21 cellular contexts compared by ENCODE assay signal in the genomic region with DNA sequence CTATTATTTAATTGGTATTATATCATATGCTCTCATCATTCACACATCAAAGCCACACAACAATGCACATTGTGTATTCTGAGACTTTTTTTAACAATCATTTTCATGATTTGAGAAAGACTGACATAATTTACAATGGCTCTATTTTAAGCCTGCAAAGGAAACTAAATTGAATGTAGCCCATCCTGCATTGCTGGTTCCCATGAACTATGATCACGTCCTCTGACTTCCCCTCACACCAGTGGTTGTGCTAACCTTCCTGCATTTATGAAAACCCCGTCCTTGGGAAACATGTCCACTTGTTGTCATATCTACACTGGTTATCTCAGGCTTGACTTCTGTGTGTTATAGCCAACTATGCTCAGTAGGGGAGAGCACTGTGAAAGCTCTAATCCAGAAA.
"Had no signal": no experiment of that assay in that cellular context is flagged by ENCODE, and none has a peak within 500 bp of the region (broad histone marks: within the 10 kb centered on the region; RNA-seq: fewer than 3 reads in every experiment).

No MANE protein-coding gene starts in this region.

- H3K4me3 ChIP-seq: gastroesophageal sphincter, neural progenitor cell, sigmoid colon, tibial artery had no signal

- ATAC-seq: activated CD8-positive, alpha-beta memory T cell treated with anti-CD3 and anti-CD28 coated beads, Interleukin-2, amount 10 ng/mL, durations not matched to agents 7 days and 5 days; activated T-helper 17 cell treated with anti-CD3 and anti-CD28 coated beads, Interleukin-2, amount 50 U/mL, for 72 hours; esophagus mucosa; gastroesophageal sphincter; SK-N-SH treated with all-trans-retinoic acid at 6 μM for 48 hours; T-cell had no signal

- H3K27me3 ChIP-seq: gastroesophageal sphincter, neural progenitor cell, sigmoid colon, tibial artery had no signal

- DNase-seq: activated B cell treated with CpG ODN at 0.5 μM for 24 hours; activated CD4-positive, alpha-beta memory T cell treated with anti-CD3 and anti-CD28 coated beads, Interleukin-2, amount 10 ng/mL, durations not matched to agents 7 days and 5 days; activated CD4-positive, alpha-beta T cell treated with anti-CD3 and anti-CD28 coated beads for 4 hours; activated CD8-positive, alpha-beta memory T cell treated with anti-CD3 and anti-CD28 coated beads, Interleukin-2, amount 10 ng/mL, durations not matched to agents 7 days and 5 days; activated naive CD4-positive, alpha-beta T cell treated with Interleukin-2 at 50 U/mL for 16 hours; activated naive CD8-positive, alpha-beta T cell treated with anti-CD3 and anti-CD28 coated beads, Interleukin-2, amount 10 ng/mL, durations not matched to agents 7 days and 5 days; amygdala; central memory CD4-positive, alpha-beta T cell; mammary epithelial cell; sigmoid colon; stimulated activated CD4-positive, alpha-beta T cell treated with anti-CD3 and anti-CD28 coated beads, Interleukin-12 subunit alpha, Interleukin-12 subunit beta, amount 100 ng/mL, for 4 hours; stimulated activated CD4-positive, alpha-beta T cell treated with anti-CD3 and anti-CD28 coated beads, Interleukin-1b, Interleukin-23, amount 100 ng/mL, for 48 hours; stimulated activated naive CD4-positive, alpha-beta T cell treated with Interleukin-2 at 50 U/mL for 16 hours; substantia nigra; T-cell; tibial artery had no signal

- H3K9me3 ChIP-seq: gastroesophageal sphincter, sigmoid colon, tibial artery had no signal

- H3K27ac ChIP-seq: gastroesophageal sphincter, neural progenitor cell, sigmoid colon, tibial artery had no signal

- H3K4me2 ChIP-seq: neural progenitor cell had no signal

- H3K9ac ChIP-seq: neural progenitor cell had no signal

- H3K36me3 ChIP-seq: neural progenitor cell, sigmoid colon, tibial artery had no signal

- H3K4me1 ChIP-seq: sigmoid colon, tibial artery had no signal

- H2AFZ ChIP-seq: neural progenitor cell had no signal
